ENCODE assay signal across 10 cellular contexts in genomic region chr3:187210555-187211327, GRCh38. TPM values are rescaled to one million over a fixed set of nuclear protein-coding genes. Genes with fewer than 3 reads are reported as not detected.
DNase-seq lines count a peak whose midpoint lies in the region; ATAC-seq and TF ChIP-seq lines count a peak whose summit lies in the region.
"Had no signal": no experiment of that assay in that cellular context is flagged by ENCODE, and none has a peak within 500 bp of the region (broad histone marks: within the 10 kb centered on the region; RNA-seq: fewer than 3 reads in every experiment).

No MANE protein-coding gene starts in this region.

- no peak overlapping the region for H2BK120ac ChIP-seq in neuronal stem cell (ENCODE audit: low read depth, low read length)

- H2AK5ac ChIP-seq in neuronal stem cell (ENCODE audit: low read depth, low read length): no peak overlapping the region

- H4K91ac ChIP-seq in neuronal stem cell (ENCODE audit: low read depth, low read length, poor library complexity): no peak overlapping the region

- H2AFZ ChIP-seq in neuronal stem cell (ENCODE audit: low read length): no peak overlapping the region

- no peak overlapping the region for H3K18ac ChIP-seq in neuronal stem cell (ENCODE audit: low read length)

- H3K79me1 ChIP-seq in neuronal stem cell (ENCODE audit: low read depth, low read length): no peaks in the 10 kb centered on the region

- ATAC-seq in GM18508 (IDR thresholded peaks at IDR 0.05; ENCODE audit: insufficient read depth, unreplicated experiment) (peak; percentile 96), HG02981 (IDR thresholded peaks at IDR 0.05; ENCODE audit: unreplicated experiment) (peak; percentile 98), HG03045 (IDR thresholded peaks at IDR 0.05; ENCODE audit: unreplicated experiment) (no peak)
- ATAC-seq: activated T-helper 17 cell treated with anti-CD3 and anti-CD28 coated beads, Interleukin-2, amount 50 U/mL, for 72 hours had no signal

- peaks cover 0 to 5% of the 10 kb centered on the region in 2 donors for H3K9me3 ChIP-seq in neuronal stem cell (replicated peaks in 1 of 2; ENCODE audit: control insufficient read depth in 2 of 2, insufficient read depth in 1 of 2, low read depth in 1 of 2, low read length in 2 of 2)
- H3K9me3 ChIP-seq in adrenal gland (replicated peaks in 1 of 3): no peaks in the 10 kb centered on the region

- H3K4me3 ChIP-seq in coronary artery (no peak overlapping the region), neuronal stem cell (ENCODE audit: low read length in 2 of 2) (no peak overlapping the region), adrenal gland (no peak overlapping the region)

- no CpG with 5 or more reads among the region's 5 CpGs for WGBS in neuronal stem cell (ENCODE audit: extremely low coverage in 2 of 2, insufficient read length in 2 of 2, insufficient replicate concordance in 1 of 2), 2 donors
- WGBS in adrenal gland, 4 donors: 51 to 64% (median 54%) methylated on average over 5 of the region's 5 CpGs

- DNase-seq in coronary artery (ENCODE audit: low spot score): no peak
- DNase-seq in neuronal stem cell (ENCODE audit: low spot score): peak; percentile 23
- no peak for DNase-seq in adrenal gland
- no peak for DNase-seq in NCI-H2171 (lab: John Stamatoyannopoulos, UW)
- DNase-seq in UCSD-AML1 (lab: John Stamatoyannopoulos, UW; ENCODE audit: unreplicated experiment): no peak
- DNase-seq: SIG-M5 had no signal

- H2BK15ac ChIP-seq in neuronal stem cell (ENCODE audit: low read length): no peak overlapping the region

- peaks cover 0 to 5% of the 10 kb centered on the region in 2 donors for H3K4me1 ChIP-seq in neuronal stem cell (ENCODE audit: control insufficient read depth in 2 of 2, insufficient read depth in 1 of 2, low read depth in 1 of 2, low read length in 2 of 2)
- H3K4me1 ChIP-seq in adrenal gland (replicated peaks in 1 of 2): peaks cover 0 to 8% of the 10 kb centered on the region in 2 donors

- H3K36me3 ChIP-seq in neuronal stem cell (replicated peaks in 1 of 2; ENCODE audit: control insufficient read depth in 2 of 2, insufficient read depth in 2 of 2, low read length in 2 of 2): no peaks in the 10 kb centered on the region
- H3K36me3 ChIP-seq in adrenal gland (replicated peaks in 1 of 2): no peaks in the 10 kb centered on the region

- no peak overlapping the region for H2BK12ac ChIP-seq in neuronal stem cell (ENCODE audit: low read length)

- H3K4ac ChIP-seq in neuronal stem cell (ENCODE audit: low read length): no peak overlapping the region

- H3K4me2 ChIP-seq in neuronal stem cell (ENCODE audit: insufficient read depth, low read length, poor library complexity, severe bottlenecking): no peak overlapping the region

- intact Hi-C loops in adrenal gland (cut with DNase I): no loop called here

- H3K23ac ChIP-seq in neuronal stem cell (ENCODE audit: low read depth, low read length, poor library complexity): no peak overlapping the region

- H3K27me3 ChIP-seq in neuronal stem cell (ENCODE audit: control insufficient read depth in 3 of 3, insufficient read depth in 3 of 3, low read depth in 1 of 3, low read length in 3 of 3) (no peaks in the 10 kb centered on the region), adrenal gland (no peaks in the 10 kb centered on the region)

- H3K14ac ChIP-seq in neuronal stem cell (ENCODE audit: low read length): no peak overlapping the region

- no peak overlapping the region for H2BK5ac ChIP-seq in neuronal stem cell (ENCODE audit: low read length)

- no peak for TF ChIP-seq POLR2A in adrenal gland (IDR thresholded peaks at IDR 0.05)

- H3K27ac ChIP-seq in coronary artery (peak overlapping the region; percentile 68 to 81), neuronal stem cell (replicated peaks; ENCODE audit: low read length) (no peak overlapping the region), adrenal gland (peak overlapping the region in 1 of 5 donors; percentile 5)

- no peak overlapping the region for H3K9ac ChIP-seq in neuronal stem cell (ENCODE audit: low read depth, low read length, poor library complexity)

- TF ChIP-seq CTCF in coronary artery (IDR thresholded peaks at IDR 0.05): no peak
- TF ChIP-seq CTCF in adrenal gland (IDR thresholded peaks at IDR 0.05): no peak

- H4K8ac ChIP-seq in neuronal stem cell (ENCODE audit: low read depth, low read length): no peak overlapping the region

RNA-seq across cellular contexts. Expression of gene RTP1, which starts 13.5 kb away (rescaled TPM):
- polyA plus RNA-seq in neuronal stem cell (2013, experiment 1 of 2): 0.26 TPM
- polyA plus RNA-seq in neuronal stem cell (2013, experiment 2 of 2): 0.25 TPM
- not detected for total RNA-seq in adrenal gland
- polyA plus RNA-seq in adrenal gland: under 1 TPM in 1 of 3 donors, not detected in 2; 0.03 TPM
- total RNA-seq: activated T-helper 17 cell treated with anti-CD3 and anti-CD28 coated beads, Interleukin-2, amount 50 U/mL, for 72 hours had no signal
